Comparison of ENCODE assay signal across 1 cellular context in the genomic region with DNA sequence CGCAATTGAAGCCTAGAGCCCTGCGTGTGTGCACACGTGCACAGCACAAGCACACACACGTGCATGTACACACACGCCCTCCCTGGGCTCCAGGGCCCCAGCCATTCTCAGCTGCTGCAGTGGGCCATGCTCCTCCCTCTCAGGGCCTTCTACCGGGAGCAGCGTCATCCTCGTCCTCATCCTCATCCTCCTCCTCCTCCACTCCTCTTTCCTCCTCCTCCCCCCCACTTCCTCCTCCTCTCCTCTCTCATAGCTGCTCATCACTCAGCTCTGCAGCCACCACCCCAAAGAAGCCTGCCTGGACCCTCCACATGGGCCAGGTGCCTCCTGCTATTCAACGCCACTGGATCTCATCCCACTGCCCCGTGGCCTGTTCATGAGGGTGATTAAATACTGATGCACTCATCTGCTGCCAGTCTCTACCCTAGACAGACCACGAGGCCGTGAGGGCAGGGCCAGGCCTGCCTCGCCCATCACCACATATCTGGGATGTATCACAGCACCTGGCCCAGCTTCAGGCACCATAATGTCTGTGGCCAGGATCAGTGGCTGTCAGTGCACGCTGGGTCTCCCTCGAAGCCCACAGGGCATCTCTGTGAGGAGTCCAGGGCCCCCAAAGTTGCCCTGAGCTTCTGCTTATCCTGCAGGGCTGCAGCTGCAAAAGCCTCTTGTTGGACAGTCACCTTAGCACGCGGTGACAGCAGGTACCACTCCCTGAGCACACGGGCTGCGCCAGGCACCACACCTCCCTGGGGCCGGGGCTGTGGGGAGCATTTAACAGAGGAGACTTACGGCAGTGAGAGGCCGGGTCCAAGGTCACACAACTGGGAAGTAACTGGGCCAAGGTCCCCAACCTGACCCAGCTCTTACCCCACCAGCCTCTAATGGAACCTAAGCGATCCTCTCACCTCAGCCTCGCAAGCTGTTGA.
TF ChIP-seq lines count a peak whose summit lies in the region.

No MANE protein-coding gene starts in this region.

TF ChIP-seq in GM23338, 12 proteins besides CTCF, POLR2A, EP300 and RAD21 (continued from another document):
- TF ChIP-seq, protein P1, sequence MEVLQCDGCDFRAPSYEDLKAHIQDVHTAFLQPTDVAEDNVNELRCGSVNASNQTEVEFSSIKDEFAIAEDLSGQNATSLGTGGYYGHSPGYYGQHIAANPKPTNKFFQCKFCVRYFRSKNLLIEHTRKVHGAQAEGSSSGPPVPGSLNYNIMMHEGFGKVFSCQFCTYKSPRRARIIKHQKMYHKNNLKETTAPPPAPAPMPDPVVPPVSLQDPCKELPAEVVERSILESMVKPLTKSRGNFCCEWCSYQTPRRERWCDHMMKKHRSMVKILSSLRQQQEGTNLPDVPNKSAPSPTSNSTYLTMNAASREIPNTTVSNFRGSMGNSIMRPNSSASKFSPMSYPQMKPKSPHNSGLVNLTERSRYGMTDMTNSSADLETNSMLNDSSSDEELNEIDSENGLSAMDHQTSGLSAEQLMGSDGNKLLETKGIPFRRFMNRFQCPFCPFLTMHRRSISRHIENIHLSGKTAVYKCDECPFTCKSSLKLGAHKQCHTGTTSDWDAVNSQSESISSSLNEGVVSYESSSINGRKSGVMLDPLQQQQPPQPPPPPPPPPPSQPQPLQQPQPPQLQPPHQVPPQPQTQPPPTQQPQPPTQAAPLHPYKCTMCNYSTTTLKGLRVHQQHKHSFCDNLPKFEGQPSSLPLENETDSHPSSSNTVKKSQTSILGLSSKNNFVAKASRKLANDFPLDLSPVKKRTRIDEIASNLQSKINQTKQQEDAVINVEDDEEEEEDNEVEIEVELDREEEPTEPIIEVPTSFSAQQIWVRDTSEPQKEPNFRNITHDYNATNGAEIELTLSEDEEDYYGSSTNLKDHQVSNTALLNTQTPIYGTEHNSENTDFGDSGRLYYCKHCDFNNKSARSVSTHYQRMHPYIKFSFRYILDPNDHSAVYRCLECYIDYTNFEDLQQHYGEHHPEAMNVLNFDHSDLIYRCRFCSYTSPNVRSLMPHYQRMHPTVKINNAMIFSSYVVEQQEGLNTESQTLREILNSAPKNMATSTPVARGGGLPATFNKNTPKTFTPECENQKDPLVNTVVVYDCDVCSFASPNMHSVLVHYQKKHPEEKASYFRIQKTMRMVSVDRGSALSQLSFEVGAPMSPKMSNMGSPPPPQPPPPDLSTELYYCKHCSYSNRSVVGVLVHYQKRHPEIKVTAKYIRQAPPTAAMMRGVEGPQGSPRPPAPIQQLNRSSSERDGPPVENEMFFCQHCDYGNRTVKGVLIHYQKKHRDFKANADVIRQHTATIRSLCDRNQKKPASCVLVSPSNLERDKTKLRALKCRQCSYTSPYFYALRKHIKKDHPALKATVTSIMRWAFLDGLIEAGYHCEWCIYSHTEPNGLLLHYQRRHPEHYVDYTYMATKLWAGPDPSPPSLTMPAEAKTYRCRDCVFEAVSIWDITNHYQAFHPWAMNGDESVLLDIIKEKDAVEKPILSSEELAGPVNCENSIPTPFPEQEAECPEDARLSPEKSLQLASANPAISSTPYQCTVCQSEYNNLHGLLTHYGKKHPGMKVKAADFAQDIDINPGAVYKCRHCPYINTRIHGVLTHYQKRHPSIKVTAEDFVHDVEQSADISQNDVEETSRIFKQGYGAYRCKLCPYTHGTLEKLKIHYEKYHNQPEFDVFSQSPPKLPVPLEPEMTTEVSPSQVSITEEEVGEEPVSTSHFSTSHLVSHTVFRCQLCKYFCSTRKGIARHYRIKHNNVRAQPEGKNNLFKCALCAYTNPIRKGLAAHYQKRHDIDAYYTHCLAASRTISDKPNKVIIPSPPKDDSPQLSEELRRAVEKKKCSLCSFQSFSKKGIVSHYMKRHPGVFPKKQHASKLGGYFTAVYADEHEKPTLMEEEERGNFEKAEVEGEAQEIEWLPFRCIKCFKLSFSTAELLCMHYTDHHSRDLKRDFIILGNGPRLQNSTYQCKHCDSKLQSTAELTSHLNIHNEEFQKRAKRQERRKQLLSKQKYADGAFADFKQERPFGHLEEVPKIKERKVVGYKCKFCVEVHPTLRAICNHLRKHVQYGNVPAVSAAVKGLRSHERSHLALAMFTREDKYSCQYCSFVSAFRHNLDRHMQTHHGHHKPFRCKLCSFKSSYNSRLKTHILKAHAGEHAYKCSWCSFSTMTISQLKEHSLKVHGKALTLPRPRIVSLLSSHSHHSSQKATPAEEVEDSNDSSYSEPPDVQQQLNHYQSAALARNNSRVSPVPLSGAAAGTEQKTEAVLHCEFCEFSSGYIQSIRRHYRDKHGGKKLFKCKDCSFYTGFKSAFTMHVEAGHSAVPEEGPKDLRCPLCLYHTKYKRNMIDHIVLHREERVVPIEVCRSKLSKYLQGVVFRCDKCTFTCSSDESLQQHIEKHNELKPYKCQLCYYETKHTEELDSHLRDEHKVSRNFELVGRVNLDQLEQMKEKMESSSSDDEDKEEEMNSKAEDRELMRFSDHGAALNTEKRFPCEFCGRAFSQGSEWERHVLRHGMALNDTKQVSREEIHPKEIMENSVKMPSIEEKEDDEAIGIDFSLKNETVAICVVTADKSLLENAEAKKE (CRISPR knock-in tag; IDR thresholded peaks at IDR 0.05), result no peak
- no peak for TF ChIP-seq ZNF331 (CRISPR knock-in tag; IDR thresholded peaks at IDR 0.05; ENCODE audit: low read depth)
- TF ChIP-seq EZH2 (IDR thresholded peaks at IDR 0.05; ENCODE audit: low read depth, unreplicated experiment), result no peak
- TF ChIP-seq ZNF114 (CRISPR knock-in tag; IDR thresholded peaks at IDR 0.05), result no peak
- no peak for TF ChIP-seq STAT1 (IDR thresholded peaks at IDR 0.05; ENCODE audit: unreplicated experiment)
- TF ChIP-seq EZH2phosphoT487 (IDR thresholded peaks at IDR 0.05; ENCODE audit: unreplicated experiment), result no peak
- TF ChIP-seq, protein P2, sequence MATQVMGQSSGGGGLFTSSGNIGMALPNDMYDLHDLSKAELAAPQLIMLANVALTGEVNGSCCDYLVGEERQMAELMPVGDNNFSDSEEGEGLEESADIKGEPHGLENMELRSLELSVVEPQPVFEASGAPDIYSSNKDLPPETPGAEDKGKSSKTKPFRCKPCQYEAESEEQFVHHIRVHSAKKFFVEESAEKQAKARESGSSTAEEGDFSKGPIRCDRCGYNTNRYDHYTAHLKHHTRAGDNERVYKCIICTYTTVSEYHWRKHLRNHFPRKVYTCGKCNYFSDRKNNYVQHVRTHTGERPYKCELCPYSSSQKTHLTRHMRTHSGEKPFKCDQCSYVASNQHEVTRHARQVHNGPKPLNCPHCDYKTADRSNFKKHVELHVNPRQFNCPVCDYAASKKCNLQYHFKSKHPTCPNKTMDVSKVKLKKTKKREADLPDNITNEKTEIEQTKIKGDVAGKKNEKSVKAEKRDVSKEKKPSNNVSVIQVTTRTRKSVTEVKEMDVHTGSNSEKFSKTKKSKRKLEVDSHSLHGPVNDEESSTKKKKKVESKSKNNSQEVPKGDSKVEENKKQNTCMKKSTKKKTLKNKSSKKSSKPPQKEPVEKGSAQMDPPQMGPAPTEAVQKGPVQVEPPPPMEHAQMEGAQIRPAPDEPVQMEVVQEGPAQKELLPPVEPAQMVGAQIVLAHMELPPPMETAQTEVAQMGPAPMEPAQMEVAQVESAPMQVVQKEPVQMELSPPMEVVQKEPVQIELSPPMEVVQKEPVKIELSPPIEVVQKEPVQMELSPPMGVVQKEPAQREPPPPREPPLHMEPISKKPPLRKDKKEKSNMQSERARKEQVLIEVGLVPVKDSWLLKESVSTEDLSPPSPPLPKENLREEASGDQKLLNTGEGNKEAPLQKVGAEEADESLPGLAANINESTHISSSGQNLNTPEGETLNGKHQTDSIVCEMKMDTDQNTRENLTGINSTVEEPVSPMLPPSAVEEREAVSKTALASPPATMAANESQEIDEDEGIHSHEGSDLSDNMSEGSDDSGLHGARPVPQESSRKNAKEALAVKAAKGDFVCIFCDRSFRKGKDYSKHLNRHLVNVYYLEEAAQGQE (IDR thresholded peaks at IDR 0.05; ENCODE audit: unreplicated experiment), result no peak
- TF ChIP-seq, protein P3, sequence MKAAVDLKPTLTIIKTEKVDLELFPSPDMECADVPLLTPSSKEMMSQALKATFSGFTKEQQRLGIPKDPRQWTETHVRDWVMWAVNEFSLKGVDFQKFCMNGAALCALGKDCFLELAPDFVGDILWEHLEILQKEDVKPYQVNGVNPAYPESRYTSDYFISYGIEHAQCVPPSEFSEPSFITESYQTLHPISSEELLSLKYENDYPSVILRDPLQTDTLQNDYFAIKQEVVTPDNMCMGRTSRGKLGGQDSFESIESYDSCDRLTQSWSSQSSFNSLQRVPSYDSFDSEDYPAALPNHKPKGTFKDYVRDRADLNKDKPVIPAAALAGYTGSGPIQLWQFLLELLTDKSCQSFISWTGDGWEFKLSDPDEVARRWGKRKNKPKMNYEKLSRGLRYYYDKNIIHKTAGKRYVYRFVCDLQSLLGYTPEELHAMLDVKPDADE (IDR thresholded peaks at IDR 0.05), result no peak
